In the genomic region with DNA sequence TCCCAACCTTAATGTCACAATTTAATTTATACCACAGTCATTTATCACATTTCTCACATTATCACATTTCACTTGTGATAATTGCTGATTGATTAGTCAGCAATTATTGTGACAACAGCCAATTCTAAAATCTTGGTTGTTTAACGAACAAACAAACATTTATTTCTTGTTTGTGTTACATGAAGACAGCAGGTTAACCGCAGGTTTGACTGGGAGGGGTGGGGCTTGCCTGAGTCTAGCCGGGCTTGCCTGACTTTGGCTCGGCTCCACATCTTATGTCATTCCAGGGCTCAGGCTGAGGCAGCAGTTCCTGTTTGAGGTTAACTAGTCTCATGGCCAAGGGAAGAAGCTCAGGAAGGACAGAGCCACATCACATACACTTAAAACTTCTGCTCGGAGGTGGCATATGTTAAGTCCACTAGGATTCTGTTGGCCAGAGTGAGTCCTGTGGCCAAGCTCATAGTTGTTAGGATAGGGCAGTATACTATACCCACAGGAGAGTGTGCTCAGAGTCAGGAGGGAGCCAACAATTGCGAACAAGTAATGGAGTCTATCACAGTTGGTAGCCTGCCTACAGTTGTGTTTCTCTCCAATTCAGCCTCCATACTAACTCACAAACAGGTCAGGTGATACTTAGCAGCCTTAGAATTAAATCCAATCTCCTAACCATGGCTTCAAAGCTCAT, we compare ENCODE assay signal across 8 cellular contexts.
DNase-seq lines count a peak whose midpoint lies in the region; ATAC-seq, FAIRE-seq and TF ChIP-seq lines count a peak whose summit lies in the region.

No MANE protein-coding gene starts in this region.

- 2% methylated on average over 6 of the region's 6 CpGs for WGBS in K562 (ENCODE audit: insufficient coverage, low coverage, missing lambda C conversion rate)
- 29 to 31% methylated on average over 6 of the region's 6 CpGs for WGBS in aorta, 2 donors

- 0 out of 5 replicates have a peak, but pooled peaks cover 0 to 6% of the 10 kb centered on the region in 2 experiments for H3K4me1 ChIP-seq in K562 (replicated peaks in 1 of 2; ENCODE audit: control insufficient read depth in 2 of 2, insufficient read depth in 2 of 2, low read length in 2 of 2)
- no peaks in the 10 kb centered on the region for H3K4me1 ChIP-seq in aorta (ENCODE audit: control insufficient read depth in 1 of 2, insufficient read depth in 2 of 2, low read length in 2 of 2)

- peak in 1 of 2 experiments; percentile 3; a peak in 1 of 4 replicates for TF ChIP-seq RAD21 in K562 (CRISPR knock-in tag; conservative IDR thresholded peaks at IDR 0.05 in 1 of 2, IDR thresholded peaks at IDR 0.05 in 1 of 2)

- no peak overlapping the region for H3K27ac Mint-ChIP-seq in activated naive CD4-positive, alpha-beta T cell treated with anti-CD3 and anti-CD28 coated beads, Interleukin-2, amount 10 ng/mL, durations not matched to agents 7 days and 5 days

- H3K27ac ChIP-seq in K562 (ENCODE audit: extremely low read depth, low read depth, low read length) (no peak overlapping the region), aorta (ENCODE audit: low read depth in 1 of 2, low read length in 2 of 2) (no peak overlapping the region)

- in situ Hi-C loops in K562 (cut with MboI), result no loop called here

- H3K4me3 Mint-ChIP-seq in activated naive CD4-positive, alpha-beta T cell treated with anti-CD3 and anti-CD28 coated beads, Interleukin-2, amount 10 ng/mL, durations not matched to agents 7 days and 5 days, result no peak overlapping the region

- H3K9ac ChIP-seq in K562 (ENCODE audit: insufficient read depth in 1 of 2, low read depth in 2 of 2, low read length in 2 of 2), result no peak overlapping the region

- BruUV-seq in K562 (replicated peaks; lab: Mats Ljungman, UMichigan), result no TSS peak

- no peaks in the 10 kb centered on the region for H3K27me3 Mint-ChIP-seq in activated naive CD4-positive, alpha-beta T cell treated with anti-CD3 and anti-CD28 coated beads, Interleukin-2, amount 10 ng/mL, durations not matched to agents 7 days and 5 days

- peak; percentile 24 for DNase-seq in activated naive CD4-positive, alpha-beta T cell treated with anti-CD3 and anti-CD28 coated beads, Interleukin-2, amount 10 ng/mL, durations not matched to agents 7 days and 5 days
- no peak for DNase-seq in activated naive CD4-positive, alpha-beta T cell treated with anti-CD3 and anti-CD28 coated beads, Interleukin-2, amount 50 U/mL, for 16 hours
- DNase-seq in NCI-H2171 (lab: John Stamatoyannopoulos, UW), result peak; percentile 30
- DNase-seq in K562 (ENCODE audit: extremely low read depth in 1 of 4, low spot score in 3 of 4), result peak in 2 of 4 experiments; percentile 46 to 68
- peak; percentile 86 for DNase-seq in kidney glomerular epithelial cell (lab: John Stamatoyannopoulos, UW)
- peak; percentile 79 to 84 for DNase-seq in aorta
- no peak for DNase-seq in stimulated activated CD4-positive, alpha-beta T cell treated with anti-CD3 and anti-CD28 coated beads, Interleukin-4, amount 100 ng/mL, for 1 hour

- no peak overlapping the region; the same call in 1 of the 2 replicates for H3K4me2 ChIP-seq in K562 (ENCODE audit: insufficient read depth, low read length)

- no peak overlapping the region for H3K4me3 ChIP-seq in K562
- no peak overlapping the region for H3K4me3 ChIP-seq in aorta (ENCODE audit: low read length in 2 of 2)

- H3K27me3 ChIP-seq in K562 (ENCODE audit: control insufficient read depth in 2 of 2, insufficient read depth in 2 of 2, low read length in 2 of 2) (no peaks in the 10 kb centered on the region; a peak in 1 of 5 replicates), aorta (ENCODE audit: control insufficient read depth in 1 of 2, insufficient read depth in 2 of 2, low read length in 1 of 2) (no peaks in the 10 kb centered on the region)

- TF ChIP-seq CTCF in K562 (IDR thresholded peaks at IDR 0.05 in 2 of 3, conservative IDR thresholded peaks at IDR 0.05 in 1 of 3; ENCODE audit: insufficient read depth in 2 of 3, low read depth in 1 of 3, low read length in 3 of 3), result no peak

- CTCF ChIA-PET in activated naive CD4-positive, alpha-beta T cell treated with anti-CD3 and anti-CD28 coated beads, Interleukin-2, amount 10 ng/mL, durations not matched to agents 7 days and 5 days (lab: Charles Lee), result interaction anchor here (1.2 kb wide), 1 partner anchor 106 kb away, joined by 3 read pairs; no protein-coding TSS in a partner anchor
- CTCF ChIA-PET in K562 (lab: Yijun Ruan, JAX; ENCODE audit: low intra/inter-chr PET ratio), result interaction anchor here (1.8 kb wide), 1 partner anchor 37 kb away, joined by 5 read pairs; no protein-coding TSS in a partner anchor

- H3K79me2 ChIP-seq in K562 (ENCODE audit: control insufficient read depth, insufficient read depth, low read length), result no peaks in the 10 kb centered on the region

- no peaks in the 10 kb centered on the region for H4K20me1 ChIP-seq in K562 (replicated peaks; ENCODE audit: control insufficient read depth, insufficient read depth, low read length)

- TF ChIP-seq POLR2A in K562 (conservative IDR thresholded peaks at IDR 0.05), result no peak

- H2AFZ ChIP-seq in K562 (ENCODE audit: low read depth, low read length), result peak overlapping the region; percentile 54

- no peaks in the 10 kb centered on the region for H3K36me3 Mint-ChIP-seq in activated naive CD4-positive, alpha-beta T cell treated with anti-CD3 and anti-CD28 coated beads, Interleukin-2, amount 10 ng/mL, durations not matched to agents 7 days and 5 days

- no peaks in the 10 kb centered on the region for H3K9me3 Mint-ChIP-seq in activated naive CD4-positive, alpha-beta T cell treated with anti-CD3 and anti-CD28 coated beads, Interleukin-2, amount 10 ng/mL, durations not matched to agents 7 days and 5 days

- POLR2A ChIA-PET in K562 (lab: Yijun Ruan, JAX), result interaction anchor here (0.6 to 1.0 kb wide), 2 partner anchors 10 to 1680 kb away, joined by 3 to 4 read pairs; no protein-coding TSS in a partner anchor

- H3K9me1 ChIP-seq in K562 (ENCODE audit: control insufficient read depth, insufficient read depth, low read length), result no peaks in the 10 kb centered on the region

- intact Hi-C loops in K562 (cut with micrococcal nuclease), result no loop called here
- intact Hi-C loops in aorta (cut with DNase I), result no loop called here

- ATAC-seq in K562 (peak; percentile 93), aorta (ENCODE audit: low FRiP score) (peak; percentile 38), GM21381 (IDR thresholded peaks at IDR 0.05; ENCODE audit: unreplicated experiment) (no peak)

- TF ChIP-seq EP300 in K562 (IDR thresholded peaks at IDR 0.05; ENCODE audit: low read length), result no peak

- H3K4me1 Mint-ChIP-seq in activated naive CD4-positive, alpha-beta T cell treated with anti-CD3 and anti-CD28 coated beads, Interleukin-2, amount 10 ng/mL, durations not matched to agents 7 days and 5 days, result peaks cover 3% of the 10 kb centered on the region

- peak; percentile 75 for FAIRE-seq in K562 (lab: Jason Lieb, UNC)

- H3K9me3 ChIP-seq in K562 (replicated peaks; ENCODE audit: control insufficient read depth, insufficient read depth, low read depth, low read length), result no peaks in the 10 kb centered on the region
- H3K9me3 ChIP-seq in aorta (ENCODE audit: control insufficient read depth, low read length), result no peaks in the 10 kb centered on the region

- no peaks in the 10 kb centered on the region for H3K36me3 ChIP-seq in K562 (ENCODE audit: control insufficient read depth, insufficient read depth, low read length)
- no peaks in the 10 kb centered on the region for H3K36me3 ChIP-seq in aorta (ENCODE audit: control insufficient read depth in 1 of 2, insufficient read depth in 2 of 2, low read length in 1 of 2)

TF ChIP-seq in K562, 482 proteins besides CTCF, POLR2A, EP300 and RAD21 (continues in another document):
- no peak for TF ChIP-seq ZNF140 (CRISPR knock-in tag; IDR thresholded peaks at IDR 0.05)
- TF ChIP-seq HES1 (IDR thresholded peaks at IDR 0.05; ENCODE audit: low read depth), result no peak
- TF ChIP-seq ZNF174 (CRISPR knock-in tag; IDR thresholded peaks at IDR 0.05), result no peak
- TF ChIP-seq THRAP3 (IDR thresholded peaks at IDR 0.05; ENCODE audit: borderline replicate concordance), result no peak
- TF ChIP-seq SPI1 (IDR thresholded peaks at IDR 0.05; ENCODE audit: borderline replicate concordance, low read depth, low read length), result peak; percentile 86
- no peak for TF ChIP-seq MEF2A (IDR thresholded peaks at IDR 0.05; ENCODE audit: control insufficient read depth, low read depth, low read length)
- no peak for TF ChIP-seq ZNF695 (CRISPR knock-in tag; IDR thresholded peaks at IDR 0.05)
- TF ChIP-seq CC2D1A (IDR thresholded peaks at IDR 0.05), result no peak
- no peak for TF ChIP-seq CBFA2T3 (IDR thresholded peaks at IDR 0.05)
- TF ChIP-seq ZNF134 (CRISPR knock-in tag; conservative IDR thresholded peaks at IDR 0.05), result no peak
- TF ChIP-seq E2F5 (CRISPR knock-in tag; IDR thresholded peaks at IDR 0.05), result no peak

Comparison
In these comparisons a context has a peak if more than half of its experiments do, and no peak if none do; other contexts are left out.
1. DNase-seq: peak in activated naive CD4-positive, alpha-beta T cell treated with anti-CD3 and anti-CD28 coated beads, Interleukin-2, amount 10 ng/mL, durations not matched to agents 7 days and 5 days (single experiment), NCI-H2171 (single experiment), kidney glomerular epithelial cell (single experiment) and aorta (2 of 2); none in activated naive CD4-positive, alpha-beta T cell treated with anti-CD3 and anti-CD28 coated beads, Interleukin-2, amount 50 U/mL, for 16 hours (single experiment) and stimulated activated CD4-positive, alpha-beta T cell treated with anti-CD3 and anti-CD28 coated beads, Interleukin-4, amount 100 ng/mL, for 1 hour (single experiment).